In the genomic region with DNA sequence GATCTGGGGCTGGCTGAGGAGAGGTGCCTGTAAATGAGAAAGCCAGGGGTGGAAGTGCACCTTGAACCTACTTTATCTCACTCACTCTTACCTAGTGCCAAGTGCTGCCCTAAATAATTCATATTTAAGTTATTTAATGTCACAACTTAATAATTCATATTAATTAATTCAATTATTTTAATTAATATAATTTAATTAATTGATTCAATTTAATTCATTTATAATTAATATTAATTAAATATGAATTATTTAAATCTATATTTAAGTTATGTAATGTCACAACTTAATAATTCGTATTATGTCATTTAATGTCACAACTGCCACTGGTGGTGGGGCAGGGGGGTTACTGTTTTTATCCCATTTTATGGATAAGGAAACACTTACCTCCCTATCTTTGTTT, we compare ENCODE assay signal across 27 cellular contexts.
"Had no signal": no experiment of that assay in that cellular context is flagged by ENCODE, and none has a peak within 500 bp of the region (broad histone marks: within the 10 kb centered on the region; RNA-seq: fewer than 3 reads in every experiment).

No MANE protein-coding gene starts in this region.

- H3K9me3 ChIP-seq: gastroesophageal sphincter, heart left ventricle, left lung, mucosa of descending colon, neutrophil, right lobe of liver, suprapubic skin, thyroid gland, vagina had no signal

- H3K4me3 ChIP-seq: dorsolateral prefrontal cortex, gastroesophageal sphincter, heart left ventricle, hepatocyte, left lung, mucosa of descending colon, right lobe of liver, smooth muscle cell, suprapubic skin, thyroid gland, vagina had no signal

- ATAC-seq: esophagus mucosa; gastroesophageal sphincter; heart left ventricle; left cardiac atrium; left lung; mucosa of descending colon; right lobe of liver; stimulated activated naive CD8-positive, alpha-beta T cell treated with anti-CD3 and anti-CD28 coated beads, Interleukin-15, amount 100 ng/mL, for 72 hours had no signal

- H3K36me3 ChIP-seq: gastroesophageal sphincter, heart left ventricle, left lung, neutrophil, right lobe of liver, suprapubic skin, thyroid gland, vagina had no signal

- H3K4me1 ChIP-seq: gastroesophageal sphincter, left lung, parathyroid adenoma, right lobe of liver, suprapubic skin, vagina had no signal

- H3K27ac ChIP-seq: dorsolateral prefrontal cortex, epithelial cell of prostate, gastroesophageal sphincter, heart left ventricle, hepatocyte, left lung, neutrophil, parathyroid adenoma, right lobe of liver, suprapubic skin, thyroid gland, vagina had no signal

- DNase-seq: dorsolateral prefrontal cortex; effector CD4-positive, alpha-beta T cell; foreskin fibroblast; heart left ventricle; left cardiac atrium; left lung; mesenchymal stem cell; mucosa of descending colon; naive B cell; right lobe of liver; stimulated activated CD4-positive, alpha-beta T cell treated with anti-CD3 and anti-CD28 coated beads, Interleukin-12 subunit alpha, Interleukin-12 subunit beta, amount 100 ng/mL, for 4 hours; stimulated activated CD4-positive, alpha-beta T cell treated with anti-CD3 and anti-CD28 coated beads, Interleukin-1b, Interleukin-23, amount 100 ng/mL, for 48 hours; stimulated activated CD4-positive, alpha-beta T cell treated with anti-CD3 and anti-CD28 coated beads, Interleukin-4, amount 100 ng/mL, for 1 hour; stimulated activated CD8-positive, alpha-beta memory T cell treated with anti-CD3 and anti-CD28 coated beads, Interleukin-4, amount 100 ng/mL, for 48 hours; stimulated activated naive CD4-positive, alpha-beta T cell; stimulated activated naive CD8-positive, alpha-beta T cell treated with anti-CD3 and anti-CD28 coated beads, Interleukin-15, amount 100 ng/mL, for 72 hours; thyroid gland; trophoblast cell had no signal

- H3K27me3 ChIP-seq: hepatocyte, left lung, neutrophil, right lobe of liver, suprapubic skin, thyroid gland, vagina had no signal
